16 cellular contexts compared by ENCODE assay signal in the genomic region with DNA sequence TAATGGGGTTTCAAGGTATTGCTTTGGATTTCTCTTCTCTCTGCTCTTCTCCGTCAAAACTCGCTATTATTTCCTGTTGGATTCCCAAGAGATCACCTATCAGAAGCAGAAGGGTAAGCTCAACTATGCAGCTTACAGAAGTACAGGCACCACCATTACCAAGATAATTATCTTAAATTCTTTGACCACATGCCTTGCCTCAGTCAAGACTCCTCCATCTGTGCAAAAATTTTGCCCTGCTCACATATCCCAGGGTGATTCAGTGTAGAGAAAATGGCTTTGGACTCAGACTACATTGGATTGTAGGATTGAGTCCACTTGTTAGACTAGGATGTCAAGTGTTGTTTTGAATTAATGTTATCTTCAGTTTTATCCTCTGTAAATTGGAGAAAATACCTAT.
DNase-seq lines count a peak whose midpoint lies in the region; ATAC-seq and TF ChIP-seq lines count a peak whose summit lies in the region.
"Had no signal": no experiment of that assay in that cellular context is flagged by ENCODE, and none has a peak within 500 bp of the region (broad histone marks: within the 10 kb centered on the region; RNA-seq: fewer than 3 reads in every experiment).

No MANE protein-coding gene starts in this region.

- H3K27ac ChIP-seq in vagina (peak overlapping the region; percentile 10), RWPE1 (no peak overlapping the region), A673 (ENCODE audit: low read depth, low read length, poor library complexity, severe bottlenecking) (no peak overlapping the region)
- H3K27ac ChIP-seq: A549 had no signal

- TF ChIP-seq CTCF in vagina (IDR thresholded peaks at IDR 0.05) (no peak), RWPE1 (conservative IDR thresholded peaks at IDR 0.05; ENCODE audit: low read depth) (no peak), A673 (conservative IDR thresholded peaks at IDR 0.05; ENCODE audit: low read depth, low read length) (no peak)

- intact Hi-C loops in vagina (cut with DNase I), result no loop called here
- intact Hi-C loops in A673 (cut with micrococcal nuclease; ENCODE audit: unreplicated experiment), result no loop called here

- H3K36me3 ChIP-seq in vagina, result no peaks in the 10 kb centered on the region
- no peaks in the 10 kb centered on the region for H3K36me3 ChIP-seq in A673 (ENCODE audit: insufficient read depth, low read length, poor library complexity, severe bottlenecking)
- H3K36me3 ChIP-seq: HAP-1 had no signal

- CTCF ChIA-PET in RWPE1 (lab: Yijun Ruan, JAX) (no interaction called here), A673 (lab: Charles Lee) (no interaction called here)

- ATAC-seq in HG03039 (IDR thresholded peaks at IDR 0.05; ENCODE audit: unreplicated experiment) (no peak), GM18861 (IDR thresholded peaks at IDR 0.05; ENCODE audit: unreplicated experiment) (no peak)
- ATAC-seq: A549 had no signal

- POLR2A ChIA-PET in RWPE1 (lab: Yijun Ruan, JAX; ENCODE audit: low non-redundant PET), result no interaction called here
- POLR2A ChIA-PET in A673 (lab: Charles Lee; ENCODE audit: low non-redundant PET), result no interaction called here

- BruUV-seq in A673 (replicated peaks; lab: Mats Ljungman, UMichigan), result no TSS peak

- H3K9me3 ChIP-seq in vagina, result no peaks in the 10 kb centered on the region
- no peaks in the 10 kb centered on the region for H3K9me3 ChIP-seq in A673 (ENCODE audit: low read depth, low read length, poor library complexity, severe bottlenecking)
- H3K9me3 ChIP-seq: HAP-1 had no signal

- H3K4me3 ChIP-seq in vagina (no peak overlapping the region), A673 (ENCODE audit: low read depth, low read length, poor library complexity, severe bottlenecking) (no peak overlapping the region)
- H3K4me3 ChIP-seq: A549, HAP-1 had no signal

- no peak for TF ChIP-seq POLR2A in vagina (IDR thresholded peaks at IDR 0.05)

- DNase-seq in EH (ENCODE audit: low read depth), result peak; percentile 9
- DNase-seq in NCI-H524 (lab: John Stamatoyannopoulos, UW), result peak; percentile 52 to 77
- peak; percentile 75 for DNase-seq in NCI-H82 treated with DMSO at 0.1 percent for 48 hours (lab: John Stamatoyannopoulos, UW; ENCODE audit: unreplicated experiment)
- DNase-seq in vagina (ENCODE audit: extremely low spot score in 2 of 2), result no peak
- DNase-seq in RWPE1 (ENCODE audit: low spot score), result no peak
- DNase-seq in A673 (ENCODE audit: low spot score), result no peak
- DNase-seq: CD4-positive, CD25-positive, alpha-beta regulatory T cell; DMS153; DMS79 treated with DMSO at 0.1 percent for 48 hours; GDM1; GOT3; KG1 had no signal

- H3K27me3 ChIP-seq in vagina (no peaks in the 10 kb centered on the region), A673 (replicated peaks; ENCODE audit: insufficient read depth, low read depth, low read length, poor library complexity) (peaks cover 4% of the 10 kb centered on the region)

- H3K4me1 ChIP-seq in vagina, result peaks cover 18% of the 10 kb centered on the region
- H3K4me1 ChIP-seq in A673 (ENCODE audit: insufficient read depth, low read length, poor library complexity, severe bottlenecking), result no peaks in the 10 kb centered on the region
- H3K4me1 ChIP-seq: A549 had no signal

Comparison
In these comparisons a context has a peak if more than half of its experiments do, and no peak if none do; other contexts are left out.
1. DNase-seq: peak in EH (single experiment), NCI-H524 (2 of 2) and NCI-H82 treated with DMSO at 0.1 percent for 48 hours (single experiment); none in vagina (0 of 2), RWPE1 (single experiment) and A673 (single experiment).